9 cellular contexts compared by ENCODE assay signal in genomic region chr15:75348563-75349350, GRCh38. TPM values are rescaled to one million over a fixed set of nuclear protein-coding genes. Genes with fewer than 3 reads are reported as not detected.
DNase-seq lines count a peak whose midpoint lies in the region; ATAC-seq, FAIRE-seq and TF ChIP-seq lines count a peak whose summit lies in the region.
"Had no signal": no experiment of that assay in that cellular context is flagged by ENCODE, and none has a peak within 500 bp of the region (broad histone marks: within the 10 kb centered on the region; RNA-seq: fewer than 3 reads in every experiment).

No MANE protein-coding gene starts in this region.

- peaks cover 4 to 31% of the 10 kb centered on the region in 2 experiments; a peak in 3 of 5 replicates for H3K4me1 ChIP-seq in K562 (replicated peaks in 1 of 2; ENCODE audit: control insufficient read depth in 2 of 2, insufficient read depth in 2 of 2, low read length in 2 of 2)

- peaks cover 36% of the 10 kb centered on the region for H3K4me1 Mint-ChIP-seq in activated naive CD4-positive, alpha-beta T cell treated with anti-CD3 and anti-CD28 coated beads, Interleukin-2, amount 50 U/mL, for 24 hours

- H3K27ac ChIP-seq in K562 (ENCODE audit: extremely low read depth, low read depth, low read length): no peak overlapping the region

- no peaks in the 10 kb centered on the region for H3K27me3 ChIP-seq in K562 (ENCODE audit: control insufficient read depth in 2 of 2, insufficient read depth in 2 of 2, low read length in 2 of 2)

- peak overlapping the region; percentile 73 for H3K4me3 Mint-ChIP-seq in activated naive CD4-positive, alpha-beta T cell treated with anti-CD3 and anti-CD28 coated beads, Interleukin-2, amount 50 U/mL, for 24 hours

- TF ChIP-seq POLR2A in K562 (conservative IDR thresholded peaks at IDR 0.05): no peak

- no peaks in the 10 kb centered on the region for H3K9me3 ChIP-seq in K562 (replicated peaks; ENCODE audit: control insufficient read depth, insufficient read depth, low read depth, low read length)

- peaks cover 4% of the 10 kb centered on the region for H3K36me3 Mint-ChIP-seq in activated naive CD4-positive, alpha-beta T cell treated with anti-CD3 and anti-CD28 coated beads, Interleukin-2, amount 50 U/mL, for 24 hours

- TF ChIP-seq CTCF in K562 (IDR thresholded peaks at IDR 0.05 in 2 of 3, conservative IDR thresholded peaks at IDR 0.05 in 1 of 3; ENCODE audit: insufficient read depth in 2 of 3, low read depth in 1 of 3, low read length in 3 of 3): no peak

- WGBS in K562 (ENCODE audit: insufficient coverage, low coverage, missing lambda C conversion rate): 70% methylated on average over 45 of the region's 46 CpGs

- H3K27me3 Mint-ChIP-seq in activated naive CD4-positive, alpha-beta T cell treated with anti-CD3 and anti-CD28 coated beads, Interleukin-2, amount 50 U/mL, for 24 hours: no peaks in the 10 kb centered on the region

- peak overlapping the region; percentile 72 to 89; a peak in 3 of 4 replicates for H3K9ac ChIP-seq in K562 (ENCODE audit: insufficient read depth in 1 of 2, low read depth in 2 of 2, low read length in 2 of 2)

- no TSS peak for BruUV-seq in K562 (replicated peaks; lab: Mats Ljungman, UMichigan)

- no peaks in the 10 kb centered on the region for H3K9me1 ChIP-seq in K562 (ENCODE audit: control insufficient read depth, insufficient read depth, low read length)

- H3K79me2 ChIP-seq in K562 (ENCODE audit: control insufficient read depth, insufficient read depth, low read length): no peaks in the 10 kb centered on the region

- H3K4me2 ChIP-seq in K562 (ENCODE audit: insufficient read depth, low read length): peak overlapping the region; percentile 80

- peak overlapping the region; percentile 55 for H3K4me3 ChIP-seq in K562

- H3K9me3 Mint-ChIP-seq in activated naive CD4-positive, alpha-beta T cell treated with anti-CD3 and anti-CD28 coated beads, Interleukin-2, amount 50 U/mL, for 24 hours: peaks cover 5% of the 10 kb centered on the region

- TF ChIP-seq RAD21 in K562 (CRISPR knock-in tag; conservative IDR thresholded peaks at IDR 0.05 in 1 of 2, IDR thresholded peaks at IDR 0.05 in 1 of 2): no peak

- in situ Hi-C loops in K562 (cut with MboI): no loop called here

- no peak for FAIRE-seq in K562 (lab: Jason Lieb, UNC)
- FAIRE-seq: GM18507 had no signal

- POLR2A ChIA-PET in K562 (lab: Yijun Ruan, JAX): interaction anchor here (0.6 to 1.1 kb wide), 5 partner anchors 11 to 468 kb away, joined by 3 to 5 read pairs (median 3); partner anchors contain the start of gene MAN2C1

- H3K36me3 ChIP-seq in K562 (ENCODE audit: control insufficient read depth, insufficient read depth, low read length): no peaks in the 10 kb centered on the region

- H2AFZ ChIP-seq in K562 (ENCODE audit: low read depth, low read length): peak overlapping the region; percentile 95

- H3K27ac Mint-ChIP-seq in activated naive CD4-positive, alpha-beta T cell treated with anti-CD3 and anti-CD28 coated beads, Interleukin-2, amount 50 U/mL, for 24 hours: peak overlapping the region; percentile 30

- CTCF ChIA-PET in K562 (lab: Yijun Ruan, JAX; ENCODE audit: low intra/inter-chr PET ratio): no interaction called here

- intact Hi-C loops in K562 (cut with micrococcal nuclease): no loop called here

- no peak for DNase-seq in activated naive CD4-positive, alpha-beta T cell (lab: John Stamatoyannopoulos, UW)
- peak in 1 of 4 experiments; percentile 5 for DNase-seq in K562 (ENCODE audit: extremely low read depth in 1 of 4, low spot score in 3 of 4)
- DNase-seq in kidney tubule cell (ENCODE audit: low spot score): peak; percentile 28
- DNase-seq in superior temporal gyrus (ENCODE audit: extremely low spot score): peak; percentile 16

- ATAC-seq in K562: no peak
- ATAC-seq in GM21825 (IDR thresholded peaks at IDR 0.05; ENCODE audit: unreplicated experiment): no peak
- ATAC-seq in GM19324 (IDR thresholded peaks at IDR 0.05; ENCODE audit: low FRiP score, unreplicated experiment): no peak
- no peak for ATAC-seq in GM18870 (IDR thresholded peaks at IDR 0.05; ENCODE audit: unreplicated experiment)

- no peak for TF ChIP-seq EP300 in K562 (IDR thresholded peaks at IDR 0.05; ENCODE audit: low read length)

- no peaks in the 10 kb centered on the region for H4K20me1 ChIP-seq in K562 (replicated peaks; ENCODE audit: control insufficient read depth, insufficient read depth, low read length)

TF ChIP-seq in K562, 482 proteins besides CTCF, POLR2A, EP300 and RAD21 (continues in another document):
- TF ChIP-seq EZH2 (IDR thresholded peaks at IDR 0.05; ENCODE audit: borderline replicate concordance, low read depth, low read length): no peak
- TF ChIP-seq NCOA2 (IDR thresholded peaks at IDR 0.05; ENCODE audit: partially characterized antibody in 2 of 2): no peak
- TF ChIP-seq ATF4 (CRISPR knock-in tag; IDR thresholded peaks at IDR 0.05): no peak
- TF ChIP-seq HNRNPL (IDR thresholded peaks at IDR 0.05; ENCODE audit: low read depth, low read length): 0 out of 2 replicates have a peak, but pooled peaks have one; percentile 33
- TF ChIP-seq ZNF143 (CRISPR knock-in tag; IDR thresholded peaks at IDR 0.05): 0 out of 2 replicates have a peak, but pooled peaks have one; percentile 18
- peak; percentile 60 for TF ChIP-seq POLR2G (IDR thresholded peaks at IDR 0.05; ENCODE audit: low read depth, low read length)
- no peak for TF ChIP-seq SNRNP70 (optimal IDR thresholded peaks at IDR 0.05; ENCODE audit: low read depth, low read length)

RNA-seq across cellular contexts. Expression of gene NEIL1, which starts 1.9 kb away (rescaled TPM):
- 11.2 and 20.7 TPM in 2 replicates for total RNA-seq in K562 (2011; cell fraction: chromatin; rRNA removed; ENCODE audit: low replicate concordance)
- total RNA-seq in K562 (2011; cell fraction: nucleolus; rRNA removed): 8.3 and 11.8 TPM in 2 replicates
- 11.4 and 13.4 TPM in 2 replicates for total RNA-seq in K562 (2011; cell fraction: nucleoplasm; rRNA removed)
- total RNA-seq in K562 (2014; rRNA removed) (2.5 and 3.2 TPM in 2 replicates), K562 (2014; rRNA removed; fragmentation: Illumina TruSeq; extraction: Trizol) (0.80 and 1.4 TPM in 2 replicates), K562 (2015; rRNA removed; fragmentation: Illumina TruSeq; extraction: Trizol) (1.6 and 2.4 TPM in 2 replicates), K562 (2021) (3.7 and 4.9 TPM in 2 replicates)
- polyA plus RNA-seq in K562 (2011; rRNA removed) (4.3 and 6.1 TPM in 2 replicates), K562 (2014; fragmentation: Illumina TruSeq; extraction: Trizol) (1.7 and 3.1 TPM in 2 replicates), K562 (2014; fragmentation: Nextera tagmentation; extraction: Ambion mirVana) (under 1 TPM; 0.14 to 0.28 TPM), K562 (2014; rRNA removed) (4.0 and 7.1 TPM in 2 replicates)
- 3.5 and 5.2 TPM in 2 replicates for polyA plus RNA-seq in K562 (2011; cell fraction: cytosol; rRNA removed)
- polyA plus RNA-seq in K562 (2011; cell fraction: nucleus; rRNA removed): 46.3 and 51.2 TPM in 2 replicates
- polyA plus RNA-seq in K562 (2012): 5.2 and 14.4 TPM in 2 replicates
- polyA minus RNA-seq in K562 (2011; rRNA and poly(A)+ RNA removed): 0.32 and 1.8 TPM in 2 replicates
- polyA minus RNA-seq in K562 (2011; cell fraction: cytosol; rRNA and poly(A)+ RNA removed): 1.5 TPM in 1 of 2 replicates, not detected in the other
- polyA minus RNA-seq in K562 (2011; cell fraction: nucleus; rRNA and poly(A)+ RNA removed): 7.0 and 9.9 TPM in 2 replicates

RNA-seq across cellular contexts. Expression of gene COMMD4, which starts 12.9 kb away (rescaled TPM):
- total RNA-seq in K562 (2011; cell fraction: chromatin; rRNA removed; ENCODE audit: low replicate concordance): 37.7 and 74.6 TPM in 2 replicates
- 69.5 and 77.8 TPM in 2 replicates for total RNA-seq in K562 (2011; cell fraction: nucleolus; rRNA removed)
- 44.1 and 45.0 TPM in 2 replicates for total RNA-seq in K562 (2011; cell fraction: nucleoplasm; rRNA removed)
- total RNA-seq in K562 (2014; rRNA removed): 137 and 140 TPM in 2 replicates
- total RNA-seq in K562 (2014; rRNA removed; fragmentation: Illumina TruSeq; extraction: Trizol): 35.6 and 50.0 TPM in 2 replicates
- total RNA-seq in K562 (2015; rRNA removed; fragmentation: Illumina TruSeq; extraction: Trizol): 63.2 and 63.9 TPM in 2 replicates
- total RNA-seq in K562 (2021): 104 and 112 TPM in 2 replicates
- polyA plus RNA-seq in K562 (2011; rRNA removed): 77.1 and 77.6 TPM in 2 replicates
- polyA plus RNA-seq in K562 (2011; cell fraction: cytosol; rRNA removed): 125 and 225 TPM in 2 replicates
- polyA plus RNA-seq in K562 (2011; cell fraction: nucleus; rRNA removed): 190 and 266 TPM in 2 replicates
- polyA plus RNA-seq in K562 (2012): 85.8 and 110 TPM in 2 replicates
- polyA plus RNA-seq in K562 (2014; fragmentation: Illumina TruSeq; extraction: Trizol): 43.9 and 64.1 TPM in 2 replicates
- polyA plus RNA-seq in K562 (2014; fragmentation: Nextera tagmentation; extraction: Ambion mirVana): 10 to 100 TPM; 20.4 to 39.2 TPM
- 124 and 138 TPM in 2 replicates for polyA plus RNA-seq in K562 (2014; rRNA removed)
- polyA minus RNA-seq in K562 (2011; rRNA and poly(A)+ RNA removed): 19.7 and 25.0 TPM in 2 replicates
- polyA minus RNA-seq in K562 (2011; cell fraction: cytosol; rRNA and poly(A)+ RNA removed): 25.5 and 34.4 TPM in 2 replicates
- polyA minus RNA-seq in K562 (2011; cell fraction: nucleus; rRNA and poly(A)+ RNA removed): 14.5 and 15.6 TPM in 2 replicates

RNA-seq across cellular contexts. Expression of gene MAN2C1, which starts 19.6 kb away (rescaled TPM):
- total RNA-seq in K562 (2011; cell fraction: chromatin; rRNA removed; ENCODE audit: low replicate concordance): 633 and 1,544 TPM in 2 replicates
- 797 and 878 TPM in 2 replicates for total RNA-seq in K562 (2011; cell fraction: nucleolus; rRNA removed)
- total RNA-seq in K562 (2011; cell fraction: nucleoplasm; rRNA removed): 564 and 599 TPM in 2 replicates
- total RNA-seq in K562 (2014; rRNA removed) (57.9 and 67.5 TPM in 2 replicates), K562 (2014; rRNA removed; fragmentation: Illumina TruSeq; extraction: Trizol) (27.9 and 31.6 TPM in 2 replicates), K562 (2015; rRNA removed; fragmentation: Illumina TruSeq; extraction: Trizol) (40.2 and 42.5 TPM in 2 replicates), K562 (2021) (113 and 120 TPM in 2 replicates)
- polyA plus RNA-seq in K562 (2011; rRNA removed) (39.9 and 91.5 TPM in 2 replicates), K562 (2014; fragmentation: Illumina TruSeq; extraction: Trizol) (38.4 and 56.1 TPM in 2 replicates), K562 (2014; fragmentation: Nextera tagmentation; extraction: Ambion mirVana) (1 to 10 TPM; 2.0 TPM), K562 (2014; rRNA removed) (101 and 141 TPM in 2 replicates)
- 30.2 and 49.4 TPM in 2 replicates for polyA plus RNA-seq in K562 (2011; cell fraction: cytosol; rRNA removed)
- polyA plus RNA-seq in K562 (2011; cell fraction: nucleus; rRNA removed): 857 and 879 TPM in 2 replicates
- 81.4 and 162 TPM in 2 replicates for polyA plus RNA-seq in K562 (2012)
- polyA minus RNA-seq in K562 (2011; rRNA and poly(A)+ RNA removed): 29.4 and 33.9 TPM in 2 replicates
- polyA minus RNA-seq in K562 (2011; cell fraction: cytosol; rRNA and poly(A)+ RNA removed): 23.8 and 30.6 TPM in 2 replicates
- polyA minus RNA-seq in K562 (2011; cell fraction: nucleus; rRNA and poly(A)+ RNA removed): 176 and 218 TPM in 2 replicates

Comparison
In these comparisons a context has a peak if more than half of its experiments do, and no peak if none do; other contexts are left out.
1. DNase-seq: peak in kidney tubule cell (single experiment) and superior temporal gyrus (single experiment); none in activated naive CD4-positive, alpha-beta T cell (0 of 4).